Comparison of ENCODE assay signal across 16 cellular contexts in genomic region chr6:6824381-6824780, GRCh38.
DNase-seq lines count a peak whose midpoint lies in the region; ATAC-seq and TF ChIP-seq lines count a peak whose summit lies in the region.
"Had no signal": no experiment of that assay in that cellular context is flagged by ENCODE, and none has a peak within 500 bp of the region (broad histone marks: within the 10 kb centered on the region; RNA-seq: fewer than 3 reads in every experiment).

No MANE protein-coding gene starts in this region.

- H2BK12ac ChIP-seq in neuronal stem cell (ENCODE audit: low read length) = no peak overlapping the region

- no peak overlapping the region for H3K23ac ChIP-seq in neuronal stem cell (ENCODE audit: low read depth, low read length, poor library complexity)

- H2BK5ac ChIP-seq in neuronal stem cell (ENCODE audit: low read length) = peak overlapping the region; percentile 62

- H3K4me1 ChIP-seq in mammary epithelial cell (ENCODE audit: insufficient read depth, low read length) (peaks cover 44% of the 10 kb centered on the region), foreskin keratinocyte (peaks cover 34% of the 10 kb centered on the region), neuronal stem cell (ENCODE audit: control insufficient read depth in 2 of 2, insufficient read depth in 1 of 2, low read depth in 1 of 2, low read length in 2 of 2) (peaks cover 0 to 16% of the 10 kb centered on the region in 2 donors)

- H3K27me3 ChIP-seq in mammary epithelial cell (ENCODE audit: insufficient read depth, low read length) = no peaks in the 10 kb centered on the region
- H3K27me3 ChIP-seq in foreskin keratinocyte = no peaks in the 10 kb centered on the region
- H3K27me3 ChIP-seq in neuronal stem cell (ENCODE audit: control insufficient read depth in 3 of 3, insufficient read depth in 3 of 3, low read depth in 1 of 3, low read length in 3 of 3) = no peaks in the 10 kb centered on the region
- H3K27me3 ChIP-seq: SJSA1 had no signal

- no TSS peak for BruUV-seq in MCF 10A (replicated peaks; lab: Mats Ljungman, UMichigan)
- BruUV-seq in mammary epithelial cell (replicated peaks; lab: Mats Ljungman, UMichigan) = no TSS peak

- H3K27me3 Mint-ChIP-seq in MCF 10A (ENCODE audit: insufficient read depth, unreplicated experiment) = no peaks in the 10 kb centered on the region

- peak overlapping the region; percentile 78 for H2AK5ac ChIP-seq in neuronal stem cell (ENCODE audit: low read depth, low read length)

- H3K4me2 ChIP-seq in mammary epithelial cell (ENCODE audit: insufficient read depth, low read depth, low read length) (no peak overlapping the region), neuronal stem cell (ENCODE audit: insufficient read depth, low read length, poor library complexity, severe bottlenecking) (no peak overlapping the region)
- H3K4me2 ChIP-seq: GM23338 had no signal

- peak overlapping the region; percentile 54 for H4K8ac ChIP-seq in neuronal stem cell (ENCODE audit: low read depth, low read length)

- TF ChIP-seq CTCF in MCF 10A (IDR thresholded peaks at IDR 0.05; ENCODE audit: unreplicated experiment) = no peak
- TF ChIP-seq CTCF in mammary epithelial cell (conservative IDR thresholded peaks at IDR 0.05 in 1 of 2, IDR thresholded peaks at IDR 0.05 in 1 of 2; ENCODE audit: extremely low read depth in 1 of 2, insufficient read depth in 1 of 2, low read depth in 1 of 2, low read length in 2 of 2) = no peak
- TF ChIP-seq CTCF in foreskin keratinocyte (conservative IDR thresholded peaks at IDR 0.05) = no peak

- dilution Hi-C loops in mammary epithelial cell (cut with HindIII; ENCODE audit: low sequenced_read_pairs) = no loop called here

- H3K4me3 Mint-ChIP-seq in MCF 10A (ENCODE audit: unreplicated experiment) = no peak overlapping the region
- H3K4me3 Mint-ChIP-seq: GM23338 had no signal

- H2BK120ac ChIP-seq in neuronal stem cell (ENCODE audit: low read depth, low read length) = no peak overlapping the region

- H2AFZ ChIP-seq in mammary epithelial cell (ENCODE audit: low read depth, low read length) (no peak overlapping the region), neuronal stem cell (ENCODE audit: low read length) (no peak overlapping the region)
- H2AFZ ChIP-seq: GM23338 had no signal

- H3K4me1 Mint-ChIP-seq in MCF 10A (ENCODE audit: insufficient read depth, unreplicated experiment) = peaks cover 52% of the 10 kb centered on the region

- intact Hi-C loops in MCF 10A (cut with micrococcal nuclease) (no loop called here), mammary epithelial cell (cut with micrococcal nuclease) (no loop called here)

- H3K14ac ChIP-seq in neuronal stem cell (ENCODE audit: low read length) = no peak overlapping the region

- peak overlapping the region; percentile 69 for H3K18ac ChIP-seq in neuronal stem cell (ENCODE audit: low read length)

- POLR2A ChIA-PET in MCF 10A (lab: Yijun Ruan, JAX) = interaction anchor here (0.5 to 3.6 kb wide), 20 partner anchors 10 to 742 kb away, joined by 3 to 30 read pairs (median 4); partner anchors contain the start of gene RREB1

- peaks cover 6% of the 10 kb centered on the region for H3K36me3 Mint-ChIP-seq in MCF 10A (ENCODE audit: insufficient read depth, unreplicated experiment)

- no peaks in the 10 kb centered on the region for H3K9me3 Mint-ChIP-seq in MCF 10A (ENCODE audit: unreplicated experiment)

- H3K9ac ChIP-seq in mammary epithelial cell (ENCODE audit: insufficient read depth, low read length) = no peak overlapping the region
- no peak overlapping the region for H3K9ac ChIP-seq in neuronal stem cell (ENCODE audit: low read depth, low read length, poor library complexity)

- no peaks in the 10 kb centered on the region for H3K79me1 ChIP-seq in neuronal stem cell (ENCODE audit: low read depth, low read length)

- H3K27ac Mint-ChIP-seq in MCF 10A (ENCODE audit: low read depth, unreplicated experiment) = peak overlapping the region; percentile 31

- 98% methylated on average over 6 of the region's 6 CpGs for WGBS in mammary epithelial cell (ENCODE audit: low coverage, missing lambda C conversion rate)
- no CpG with 5 or more reads among the region's 6 CpGs for WGBS in neuronal stem cell (ENCODE audit: extremely low coverage in 2 of 2, insufficient read length in 2 of 2, insufficient replicate concordance in 1 of 2), 2 donors

- H4K91ac ChIP-seq in neuronal stem cell (ENCODE audit: low read depth, low read length, poor library complexity) = no peak overlapping the region

- DNase-seq in MCF 10A (ENCODE audit: unreplicated experiment) (no peak), mammary epithelial cell (no peak), foreskin keratinocyte (no peak), neuronal stem cell (ENCODE audit: low spot score) (no peak), NCI-H226 (no peak), NCI-H774 (lab: John Stamatoyannopoulos, UW) (no peak), GM19240 (ENCODE audit: insufficient read length, low spot score) (no peak)
- DNase-seq: AML-193, DMS 273 treated with DMSO at 0.1 percent for 48 hours, KBM-7, NCI-H1105 treated with DMSO at 0.1 percent for 48 hours, NCI-H1694 had no signal

- no peak overlapping the region for H3K4me3 ChIP-seq in mammary epithelial cell (replicated peaks in 1 of 3; ENCODE audit: insufficient read depth in 1 of 3, low read depth in 2 of 3, low read length in 3 of 3)
- H3K4me3 ChIP-seq in neuronal stem cell (ENCODE audit: low read length in 2 of 2) = no peak overlapping the region
- H3K4me3 ChIP-seq: GM23338, SJSA1 had no signal

- H3K27ac ChIP-seq in mammary epithelial cell (ENCODE audit: insufficient read depth, low read depth, low read length) = no peak overlapping the region
- peak overlapping the region; percentile 59 for H3K27ac ChIP-seq in foreskin keratinocyte
- H3K27ac ChIP-seq in neuronal stem cell (replicated peaks; ENCODE audit: low read length) = no peak overlapping the region
- H3K27ac ChIP-seq: 22Rv1, SJSA1 had no signal

- in situ Hi-C loops in mammary epithelial cell (cut with MboI; ENCODE audit: low sequenced_read_pairs in 2 of 2) = no loop called here

- H3K79me2 ChIP-seq in mammary epithelial cell (ENCODE audit: insufficient read depth, low read length) = no peaks in the 10 kb centered on the region

- peak overlapping the region; percentile 84 for H2BK15ac ChIP-seq in neuronal stem cell (ENCODE audit: low read length)

- CTCF ChIA-PET in MCF 10A (lab: Yijun Ruan, JAX) (interaction anchor here (0.5 to 0.9 kb wide), 2 partner anchors 19 to 64 kb away, joined by 3 to 5 read pairs; no protein-coding TSS in a partner anchor), mammary epithelial cell (lab: Charles Lee; ENCODE audit: low non-redundant PET) (no interaction called here)

- no peak overlapping the region for H3K4ac ChIP-seq in neuronal stem cell (ENCODE audit: low read length)

- H3K9me3 ChIP-seq in mammary epithelial cell (replicated peaks; ENCODE audit: insufficient read depth, low read length) (no peaks in the 10 kb centered on the region), neuronal stem cell (replicated peaks in 1 of 2; ENCODE audit: control insufficient read depth in 2 of 2, insufficient read depth in 1 of 2, low read depth in 1 of 2, low read length in 2 of 2) (no peaks in the 10 kb centered on the region)
- H3K9me3 ChIP-seq: SJSA1 had no signal

- ATAC-seq in foreskin keratinocyte (no peak), GM21360 (IDR thresholded peaks at IDR 0.05; ENCODE audit: unreplicated experiment) (no peak)
- ATAC-seq: GM23338 had no signal

- H4K20me1 ChIP-seq in mammary epithelial cell (ENCODE audit: insufficient read depth, low read length) = no peaks in the 10 kb centered on the region

- H3K36me3 ChIP-seq in mammary epithelial cell (ENCODE audit: insufficient read depth, low read length) (no peaks in the 10 kb centered on the region), neuronal stem cell (replicated peaks in 1 of 2; ENCODE audit: control insufficient read depth in 2 of 2, insufficient read depth in 2 of 2, low read length in 2 of 2) (no peaks in the 10 kb centered on the region)
- H3K36me3 ChIP-seq: SJSA1 had no signal
